In genomic region chr4:120920666-120921065, GRCh38 we compare ENCODE assay signal across 26 cellular contexts. TPM values are rescaled to one million over a fixed set of nuclear protein-coding genes. Genes with fewer than 3 reads are reported as not detected.
DNase-seq lines count a peak whose midpoint lies in the region; ATAC-seq and TF ChIP-seq lines count a peak whose summit lies in the region.
"Had no signal": no experiment of that assay in that cellular context is flagged by ENCODE, and none has a peak within 500 bp of the region (broad histone marks: within the 10 kb centered on the region; RNA-seq: fewer than 3 reads in every experiment).

No MANE protein-coding gene starts in this region.

- H2AFZ ChIP-seq in ACC112 (ENCODE audit: low read length, unreplicated experiment) (no peak overlapping the region), MM.1S (ENCODE audit: low read length) (no peak overlapping the region), fibroblast of lung (ENCODE audit: low read length) (no peak overlapping the region), neural progenitor cell (replicated peaks) (no peak overlapping the region)

- no peaks in the 10 kb centered on the region for H3K36me3 Mint-ChIP-seq in neural progenitor cell

- H3K27ac ChIP-seq in ACC112 (ENCODE audit: low read depth, low read length) (no peak overlapping the region), MM.1S (ENCODE audit: low read length) (peak overlapping the region; percentile 70; the same call in 1 of the 2 replicates), fibroblast of lung (ENCODE audit: insufficient read depth, low read length) (no peak overlapping the region), neural progenitor cell (no peak overlapping the region)
- H3K27ac ChIP-seq: cardiac muscle cell had no signal

- peak overlapping the region; percentile 47 for H3K4me3 Mint-ChIP-seq in neural progenitor cell

- H3F3A ChIP-seq in MM.1S (ENCODE audit: insufficient read depth, low read length) (peaks cover 26% of the 10 kb centered on the region), neural progenitor cell (ENCODE audit: low read depth) (peaks cover 30% of the 10 kb centered on the region)

- no peak for ATAC-seq in HG02642 (IDR thresholded peaks at IDR 0.05; ENCODE audit: poor library complexity, unreplicated experiment)
- ATAC-seq in HG02610 (IDR thresholded peaks at IDR 0.05; ENCODE audit: unreplicated experiment) = no peak
- ATAC-seq: activated CD8-positive, alpha-beta T cell treated with anti-CD3 and anti-CD28 coated beads for 36 hours; lower lobe of right lung had no signal

- H3K79me2 ChIP-seq in ACC112 (ENCODE audit: control insufficient read depth, insufficient read depth, low read length, unreplicated experiment) = peaks cover 44% of the 10 kb centered on the region
- peaks cover 48% of the 10 kb centered on the region for H3K79me2 ChIP-seq in MM.1S (ENCODE audit: low read length)
- H3K79me2 ChIP-seq in fibroblast of lung (ENCODE audit: control insufficient read depth, insufficient read depth, low read length) = peaks cover 7% of the 10 kb centered on the region
- H3K79me2 ChIP-seq in neural progenitor cell (ENCODE audit: low read depth) = peaks cover 50% of the 10 kb centered on the region

- H3K4me1 ChIP-seq in ACC112 (ENCODE audit: control insufficient read depth, insufficient read depth, low read length, unreplicated experiment) (peaks cover 11% of the 10 kb centered on the region), MM.1S (ENCODE audit: low read length) (peaks cover 34% of the 10 kb centered on the region), fibroblast of lung (ENCODE audit: control insufficient read depth, extremely low read depth, insufficient read depth, low read length) (peaks cover 5% of the 10 kb centered on the region), neural progenitor cell (peaks cover 33% of the 10 kb centered on the region)

- DNase-seq in MM.1S = no peak
- no peak for DNase-seq in fibroblast of lung (ENCODE audit: low read depth in 2 of 2)
- DNase-seq in neural progenitor cell (ENCODE audit: low spot score) = no peak
- no peak for DNase-seq in hypothalamus (lab: John Stamatoyannopoulos, UW)
- no peak for DNase-seq in stimulated activated CD8-positive, alpha-beta memory T cell treated with anti-CD3 and anti-CD28 coated beads, Interleukin-4, amount 100 ng/mL, for 48 hours
- DNase-seq: activated CD4-positive, CD25-positive, alpha-beta regulatory T cell; activated CD8-positive, alpha-beta T cell treated with anti-CD3 and anti-CD28 coated beads for 36 hours; activated gamma-delta T cell treated with Interleukin-2 at 50 U/mL for 16 hours; dermis blood vessel endothelial cell; DMS 273 treated with DMSO at 0.1 percent for 48 hours; foreskin fibroblast; H9; KG1; lower lobe of right lung; MV-4-11; NCI-H2171; NCI-H526 treated with DMSO at 0.1 percent for 48 hours; occipital lobe; stomach; T-helper 9 cell had no signal

- H3K9ac ChIP-seq in MM.1S (ENCODE audit: low read length) (peak overlapping the region; percentile 89; the same call in 1 of the 2 replicates), fibroblast of lung (ENCODE audit: insufficient read depth, low read length) (no peak overlapping the region), neural progenitor cell (no peak overlapping the region)

- no peaks in the 10 kb centered on the region for H3K9me2 ChIP-seq in MM.1S (replicated peaks; ENCODE audit: insufficient read depth, low read length)

- H3K9me3 Mint-ChIP-seq in neural progenitor cell = no peaks in the 10 kb centered on the region
- H3K9me3 Mint-ChIP-seq: activated CD8-positive, alpha-beta T cell treated with anti-CD3 and anti-CD28 coated beads for 36 hours; H9 had no signal

- H3K4me1 Mint-ChIP-seq in neural progenitor cell = peaks cover 29% of the 10 kb centered on the region

- H3K4me2 ChIP-seq in MM.1S (ENCODE audit: low read depth, low read length) (peak overlapping the region; percentile 90), fibroblast of lung (ENCODE audit: extremely low read depth, insufficient read depth, low read length) (peak overlapping the region; percentile 61), neural progenitor cell (peak overlapping the region; percentile 75)

- H3K27me3 ChIP-seq in ACC112 (ENCODE audit: insufficient read depth, low read length) = no peaks in the 10 kb centered on the region
- no peaks in the 10 kb centered on the region for H3K27me3 ChIP-seq in MM.1S (replicated peaks; ENCODE audit: insufficient read depth, low read length)
- H3K27me3 ChIP-seq in fibroblast of lung (ENCODE audit: control insufficient read depth, insufficient read depth, low read length) = no peaks in the 10 kb centered on the region
- H3K27me3 ChIP-seq in neural progenitor cell = no peaks in the 10 kb centered on the region
- H3K27me3 ChIP-seq: cardiac muscle cell, right atrium auricular region, tibial nerve had no signal

- no peak overlapping the region for H3K27ac Mint-ChIP-seq in neural progenitor cell
- H3K27ac Mint-ChIP-seq: activated CD8-positive, alpha-beta T cell treated with anti-CD3 and anti-CD28 coated beads for 36 hours had no signal

- H4K20me1 ChIP-seq in MM.1S (ENCODE audit: insufficient read depth, low read length) = no peaks in the 10 kb centered on the region
- no peaks in the 10 kb centered on the region for H4K20me1 ChIP-seq in fibroblast of lung (ENCODE audit: control insufficient read depth, extremely low read depth, insufficient read depth, low read length)
- H4K20me1 ChIP-seq in neural progenitor cell (ENCODE audit: low read depth) = peaks cover 8% of the 10 kb centered on the region

- H3K36me3 ChIP-seq in ACC112 (ENCODE audit: insufficient read depth, low read length) = no peaks in the 10 kb centered on the region
- H3K36me3 ChIP-seq in MM.1S (replicated peaks; ENCODE audit: insufficient read depth, low read length) = no peaks in the 10 kb centered on the region
- H3K36me3 ChIP-seq in fibroblast of lung (ENCODE audit: control insufficient read depth, insufficient read depth, low read length) = no peaks in the 10 kb centered on the region
- H3K36me3 ChIP-seq in neural progenitor cell = no peaks in the 10 kb centered on the region
- H3K36me3 ChIP-seq: cardiac muscle cell, lower lobe of right lung, right atrium auricular region, stomach, tibial nerve had no signal

- H3K9me3 ChIP-seq in MM.1S (replicated peaks; ENCODE audit: insufficient read depth, low read length) (no peaks in the 10 kb centered on the region), fibroblast of lung (ENCODE audit: control insufficient read depth, insufficient read depth, low read depth, low read length) (no peaks in the 10 kb centered on the region), neural progenitor cell (ENCODE audit: low read depth) (no peaks in the 10 kb centered on the region)
- H3K9me3 ChIP-seq: lower lobe of right lung, right atrium auricular region, stomach, tibial nerve had no signal

- peaks cover 6% of the 10 kb centered on the region for H3K27me3 Mint-ChIP-seq in neural progenitor cell (ENCODE audit: insufficient read depth, low read depth)

- H3K4me3 ChIP-seq in ACC112 (ENCODE audit: low read depth, low read length) = peak overlapping the region; percentile 88; the same call in 1 of the 2 replicates
- peak overlapping the region; percentile 86; the same call in 1 of the 2 replicates for H3K4me3 ChIP-seq in MM.1S (ENCODE audit: low read length)
- H3K4me3 ChIP-seq in fibroblast of lung (replicated peaks in 1 of 4; ENCODE audit: control extremely low read depth in 1 of 4, insufficient read depth in 1 of 4, low read depth in 3 of 4, low read length in 4 of 4) = peak overlapping the region in 1 of 4 experiments; percentile 1
- no peak overlapping the region for H3K4me3 ChIP-seq in neural progenitor cell

- TF ChIP-seq CTCF in MM.1S (IDR thresholded peaks at IDR 0.05; ENCODE audit: low read length) (no peak), fibroblast of lung (conservative IDR thresholded peaks at IDR 0.05 in 1 of 2, IDR thresholded peaks at IDR 0.05 in 1 of 2; ENCODE audit: low read depth in 1 of 2, low read length in 2 of 2) (no peak), neural progenitor cell (IDR thresholded peaks at IDR 0.05) (no peak)

RNA-seq across cellular contexts. Expression of gene PRDM5, which starts 1.9 kb away (rescaled TPM):
- total RNA-seq in fibroblast of lung (19.0 TPM in 2 replicates), neural progenitor cell (ENCODE audit: low replicate concordance) (36.2 and 51.7 TPM in 2 replicates)
- polyA plus RNA-seq in fibroblast of lung = 8.2 and 8.6 TPM in 2 replicates
- 5.3 and 5.4 TPM in 2 replicates for polyA plus RNA-seq in fibroblast of lung (2012)
- 3.7 and 7.7 TPM in 2 replicates for polyA minus RNA-seq in fibroblast of lung (ENCODE audit: low replicate concordance)
